ENCODE assay signal across 1 cellular context in genomic region chr1:248857201-248857600, GRCh38.
TF ChIP-seq lines count a peak whose summit lies in the region.

No MANE protein-coding gene starts in this region.

TF ChIP-seq in SK-N-SH treated with all-trans-retinoic acid at 6 μM for 48 hours, 23 proteins besides CTCF, POLR2A, EP300 and RAD21 (continued from another document):
- TF ChIP-seq, protein P1, sequence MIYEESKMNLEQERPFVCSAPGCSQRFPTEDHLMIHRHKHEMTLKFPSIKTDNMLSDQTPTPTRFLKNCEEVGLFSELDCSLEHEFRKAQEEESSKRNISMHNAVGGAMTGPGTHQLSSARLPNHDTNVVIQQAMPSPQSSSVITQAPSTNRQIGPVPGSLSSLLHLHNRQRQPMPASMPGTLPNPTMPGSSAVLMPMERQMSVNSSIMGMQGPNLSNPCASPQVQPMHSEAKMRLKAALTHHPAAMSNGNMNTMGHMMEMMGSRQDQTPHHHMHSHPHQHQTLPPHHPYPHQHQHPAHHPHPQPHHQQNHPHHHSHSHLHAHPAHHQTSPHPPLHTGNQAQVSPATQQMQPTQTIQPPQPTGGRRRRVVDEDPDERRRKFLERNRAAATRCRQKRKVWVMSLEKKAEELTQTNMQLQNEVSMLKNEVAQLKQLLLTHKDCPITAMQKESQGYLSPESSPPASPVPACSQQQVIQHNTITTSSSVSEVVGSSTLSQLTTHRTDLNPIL (CRISPR knock-in tag; IDR thresholded peaks at IDR 0.05; ENCODE audit: low read depth), result no peak
- no peak for TF ChIP-seq OSR1 (CRISPR knock-in tag; IDR thresholded peaks at IDR 0.05)
